ENCODE assay signal across 8 cellular contexts in genomic region chr15:68256675-68257450, GRCh38. TPM values are rescaled to one million over a fixed set of nuclear protein-coding genes. Genes with fewer than 3 reads are reported as not detected.
DNase-seq lines count a peak whose midpoint lies in the region; ATAC-seq and TF ChIP-seq lines count a peak whose summit lies in the region.

No MANE protein-coding gene starts in this region.

- peak overlapping the region; percentile 68 for H3K4me3 Mint-ChIP-seq in WTC11
- H3K4me3 Mint-ChIP-seq in central memory CD8-positive, alpha-beta T cell: peak overlapping the region; percentile 50

- peak; percentile 93 for ATAC-seq in WTC11
- no peak for ATAC-seq in central memory CD8-positive, alpha-beta T cell (replicated peaks; ENCODE audit: extremely low read depth, poor library complexity, severe bottlenecking)
- peak; percentile 88 to 90 for ATAC-seq in gastrocnemius medialis
- ATAC-seq in HG02840 (IDR thresholded peaks at IDR 0.05; ENCODE audit: low FRiP score, unreplicated experiment): no peak
- no peak for ATAC-seq in GM18868 (IDR thresholded peaks at IDR 0.05; ENCODE audit: unreplicated experiment)

- peak overlapping the region; percentile 92 for H3K27ac Mint-ChIP-seq in WTC11
- no peak overlapping the region for H3K27ac Mint-ChIP-seq in central memory CD8-positive, alpha-beta T cell (ENCODE audit: low read depth)

- POLR2A ChIA-PET in WTC11 (lab: Charles Lee): interaction anchor here (0.7 to 1.2 kb wide), 4 partner anchors 21 to 202 kb away, joined by 3 to 22 read pairs (median 6); partner anchors contain the start of genes CLN6 and FEM1B

- H3K4me3 ChIP-seq in iPS-20b (ENCODE audit: low read length) (peak overlapping the region; percentile 77), gastrocnemius medialis (peak overlapping the region; percentile 51 to 67 (median 58))

- peaks cover 10% of the 10 kb centered on the region; the same call in 1 of the 2 replicates for H3K4me1 Mint-ChIP-seq in WTC11
- H3K4me1 Mint-ChIP-seq in central memory CD8-positive, alpha-beta T cell: no peaks in the 10 kb centered on the region

- no peaks in the 10 kb centered on the region for H3K36me3 Mint-ChIP-seq in WTC11
- H3K36me3 Mint-ChIP-seq in central memory CD8-positive, alpha-beta T cell (ENCODE audit: insufficient read depth): peaks cover 2% of the 10 kb centered on the region

- peak overlapping the region; percentile 87 for H3K27ac ChIP-seq in iPS-20b (ENCODE audit: low read length)
- H3K27ac ChIP-seq in gastrocnemius medialis: peak overlapping the region; percentile 92 to 98 (median 96)

- H3K4me1 ChIP-seq in iPS-20b (ENCODE audit: insufficient read depth, low read length) (peaks cover 6% of the 10 kb centered on the region; the same call in 1 of the 2 replicates), gastrocnemius medialis (peaks cover 27 to 29% of the 10 kb centered on the region in 2 donors)

- H3K27me3 ChIP-seq in iPS-20b (ENCODE audit: insufficient read depth, low read length) (no peaks in the 10 kb centered on the region), gastrocnemius medialis (no peaks in the 10 kb centered on the region)

- H3K9me3 ChIP-seq in iPS-20b (ENCODE audit: insufficient read depth, low read depth, low read length) (no peaks in the 10 kb centered on the region), gastrocnemius medialis (no peaks in the 10 kb centered on the region)

- H3K9me3 Mint-ChIP-seq in WTC11: peaks cover 2% of the 10 kb centered on the region; the same call in 1 of the 2 replicates
- H3K9me3 Mint-ChIP-seq in central memory CD8-positive, alpha-beta T cell: no peaks in the 10 kb centered on the region

- H3K27me3 Mint-ChIP-seq in WTC11 (ENCODE audit: low read depth): no peaks in the 10 kb centered on the region; the same call in 1 of the 2 replicates
- H3K27me3 Mint-ChIP-seq in central memory CD8-positive, alpha-beta T cell: peaks cover 18% of the 10 kb centered on the region

- TF ChIP-seq POLR2A in gastrocnemius medialis (IDR thresholded peaks at IDR 0.05): peak; percentile 89 to 90

- peak; percentile 85 for DNase-seq in DMS53 treated with DMSO at 0.1 percent for 48 hours (lab: John Stamatoyannopoulos, UW; ENCODE audit: unreplicated experiment)
- DNase-seq in MV-4-11 (lab: John Stamatoyannopoulos, UW): peak; percentile 90
- peak; percentile 95 for DNase-seq in WTC11 (ENCODE audit: low spot score)
- no peak for DNase-seq in central memory CD8-positive, alpha-beta T cell (ENCODE audit: low spot score in 2 of 2)
- peak; percentile 94 to 96 for DNase-seq in gastrocnemius medialis

- in situ Hi-C loops in gastrocnemius medialis (cut with MboI; ENCODE audit: low sequenced_read_pairs in 4 of 4): loop anchor here in 1 of 4 donors (10.0 kb wide), 1 partner anchor 48 kb away; no protein-coding TSS in a partner anchor

- H3K36me3 ChIP-seq in iPS-20b (ENCODE audit: insufficient read depth, low read depth, low read length): no peaks in the 10 kb centered on the region
- H3K36me3 ChIP-seq in gastrocnemius medialis: no peaks in the 10 kb centered on the region

- CTCF ChIA-PET in WTC11 (lab: Charles Lee): interaction anchor here (1.0 to 2.1 kb wide), 7 partner anchors 20 to 62 kb away, joined by 3 to 26 read pairs (median 6); partner anchors contain the start of gene FEM1B

- TF ChIP-seq CTCF in WTC11 (IDR thresholded peaks at IDR 0.05): no peak
- no peak for TF ChIP-seq CTCF in gastrocnemius medialis (IDR thresholded peaks at IDR 0.05 in 4 of 5, conservative IDR thresholded peaks at IDR 0.05 in 1 of 5)

- intact Hi-C loops in gastrocnemius medialis (cut with DNase I; ENCODE audit: low total_unique reads): loop anchor here (1.0 to 2.0 kb wide), 2 partner anchors 15 to 34 kb away; no protein-coding TSS in a partner anchor

- peak overlapping the region; percentile 91 for H3K9ac ChIP-seq in iPS-20b (ENCODE audit: low read depth, low read length)

TF ChIP-seq in WTC11, 78 proteins besides CTCF, POLR2A, EP300 and RAD21 (continues in another document):
- TF ChIP-seq ZNF396 (CRISPR knock-in tag; IDR thresholded peaks at IDR 0.05; ENCODE audit: borderline replicate concordance) (no peak), FOXP1 (CRISPR knock-in tag; IDR thresholded peaks at IDR 0.05; ENCODE audit: borderline replicate concordance) (peak; percentile 93; the same call in 1 of the 2 replicates), NR2C2 (CRISPR knock-in tag; IDR thresholded peaks at IDR 0.05) (peak; percentile 66), STAT6 (CRISPR knock-in tag; conservative IDR thresholded peaks at IDR 0.05; ENCODE audit: low read depth) (peak; percentile 95), ZNF121 (CRISPR knock-in tag; IDR thresholded peaks at IDR 0.05) (no peak), ERG (CRISPR knock-in tag; IDR thresholded peaks at IDR 0.05) (no peak), JUN (CRISPR knock-in tag; IDR thresholded peaks at IDR 0.05) (no peak), GTF2I (CRISPR knock-in tag; conservative IDR thresholded peaks at IDR 0.05) (no peak), RELA (CRISPR knock-in tag; IDR thresholded peaks at IDR 0.05; ENCODE audit: borderline replicate concordance) (0 out of 2 replicates have a peak, but pooled peaks have one; percentile 54), PRRX2 (CRISPR knock-in tag; IDR thresholded peaks at IDR 0.05) (no peak), HMGXB4 (CRISPR knock-in tag; IDR thresholded peaks at IDR 0.05) (peak; percentile 93), GABPB1 (CRISPR knock-in tag; IDR thresholded peaks at IDR 0.05) (peak; percentile 42; the same call in 1 of the 2 replicates), ZBTB43 (CRISPR knock-in tag; IDR thresholded peaks at IDR 0.05) (peak; percentile 52; the same call in 1 of the 2 replicates)
- TF ChIP-seq, protein P1, sequence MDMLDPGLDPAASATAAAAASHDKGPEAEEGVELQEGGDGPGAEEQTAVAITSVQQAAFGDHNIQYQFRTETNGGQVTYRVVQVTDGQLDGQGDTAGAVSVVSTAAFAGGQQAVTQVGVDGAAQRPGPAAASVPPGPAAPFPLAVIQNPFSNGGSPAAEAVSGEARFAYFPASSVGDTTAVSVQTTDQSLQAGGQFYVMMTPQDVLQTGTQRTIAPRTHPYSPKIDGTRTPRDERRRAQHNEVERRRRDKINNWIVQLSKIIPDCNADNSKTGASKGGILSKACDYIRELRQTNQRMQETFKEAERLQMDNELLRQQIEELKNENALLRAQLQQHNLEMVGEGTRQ (CRISPR knock-in tag; IDR thresholded peaks at IDR 0.05): peak; percentile 58

RNA-seq across cellular contexts. Expression of gene FEM1B, which starts 20.7 kb away (rescaled TPM):
- 59.7 to 64.8 TPM (median 62.4 TPM) in 3 replicates for total RNA-seq in WTC11 (2021)
- 100 to 1,000 TPM in 3 of 4 donors, 10 to 100 TPM in 1; 80.8 to 158 (median 124) TPM for total RNA-seq in gastrocnemius medialis

RNA-seq across cellular contexts. Expression of gene CLN6, which starts 27.3 kb away (rescaled TPM):
- total RNA-seq in WTC11 (2021) (50.2 to 52.2 TPM (median 50.8 TPM) in 3 replicates), gastrocnemius medialis (10 to 100 TPM; 17.1 to 18.9 (median 18.5) TPM)

RNA-seq across cellular contexts. Expression of gene CALML4, which starts 51.7 kb away (rescaled TPM):
- 8.9 to 10.1 TPM (median 9.8 TPM) in 3 replicates for total RNA-seq in WTC11 (2021)
- 1 to 10 TPM in 3 of 4 donors, under 1 TPM in 1; 0.66 to 2.4 (median 1.5) TPM for total RNA-seq in gastrocnemius medialis

Comparison
In these comparisons a context has a peak if more than half of its experiments do, and no peak if none do; other contexts are left out.
1. DNase-seq: peak in DMS53 treated with DMSO at 0.1 percent for 48 hours (single experiment), MV-4-11 (single experiment), WTC11 (single experiment) and gastrocnemius medialis (2 of 2); none in central memory CD8-positive, alpha-beta T cell (0 of 2).
2. ATAC-seq: peak in WTC11 (single experiment) and gastrocnemius medialis (2 of 2); none in central memory CD8-positive, alpha-beta T cell (single experiment), HG02840 (single experiment) and GM18868 (single experiment).